In the genomic region with DNA sequence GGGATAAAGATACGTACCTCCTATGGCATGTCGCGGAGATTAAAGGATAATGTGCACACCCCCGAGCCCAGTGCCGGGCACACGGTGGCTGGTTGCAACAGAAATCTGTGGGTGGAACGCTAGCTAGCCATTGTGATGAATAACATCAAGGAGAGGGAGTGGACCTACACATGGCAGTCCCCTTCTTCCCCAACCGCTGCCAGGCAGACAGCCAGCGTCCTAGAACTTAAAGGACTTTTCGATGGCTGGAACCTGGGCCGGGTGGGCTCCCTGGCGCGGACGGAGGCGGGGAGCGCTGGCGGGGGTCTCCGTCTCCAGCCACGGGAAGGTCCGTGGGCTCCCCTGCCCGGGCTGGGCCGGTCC, we compare ENCODE assay signal across 9 cellular contexts. TPM values are rescaled to one million over a fixed set of nuclear protein-coding genes. Genes with fewer than 3 reads are reported as not detected.
DNase-seq lines count a peak whose midpoint lies in the region; ATAC-seq, FAIRE-seq and TF ChIP-seq lines count a peak whose summit lies in the region.
"Had no signal": no experiment of that assay in that cellular context is flagged by ENCODE, and none has a peak within 500 bp of the region (broad histone marks: within the 10 kb centered on the region; RNA-seq: fewer than 3 reads in every experiment).

No MANE protein-coding gene starts in this region.

- no peak overlapping the region for H3T11ph ChIP-seq in H9 (ENCODE audit: low read length)

- TF ChIP-seq CTCF in A673 (conservative IDR thresholded peaks at IDR 0.05; ENCODE audit: low read depth, low read length) (no peak), H9 (conservative IDR thresholded peaks at IDR 0.05) (no peak), keratinocyte (optimal IDR thresholded peaks at IDR 0.05 in 1 of 3, IDR thresholded peaks at IDR 0.05 in 1 of 3, conservative IDR thresholded peaks at IDR 0.05 in 1 of 3; ENCODE audit: extremely low read depth in 1 of 3, insufficient read depth in 2 of 3, low read length in 3 of 3) (no peak)

- H3K23ac ChIP-seq in H9 (ENCODE audit: insufficient read length, low read depth, low read length): no peak overlapping the region

- no CpG with 5 or more reads among the region's 22 CpGs for WGBS in H9 (ENCODE audit: extremely low coverage, insufficient read length, low lambda C conversion rate)
- WGBS in thymus: 6% methylated on average over 22 of the region's 22 CpGs

- H3K9me3 Mint-ChIP-seq in H9: peaks cover 3 to 5% of the 10 kb centered on the region in 2 experiments; a peak in 3 of 5 replicates
- H3K9me3 Mint-ChIP-seq in activated naive CD8-positive, alpha-beta T cell treated with anti-CD3 and anti-CD28 coated beads, Interleukin-2, amount 50 U/mL, for 24 hours: no peaks in the 10 kb centered on the region

- no peak for ATAC-seq in activated naive CD8-positive, alpha-beta T cell treated with anti-CD3 and anti-CD28 coated beads, Interleukin-2, amount 50 U/mL, for 24 hours
- ATAC-seq in HG02840 (IDR thresholded peaks at IDR 0.05; ENCODE audit: low FRiP score, unreplicated experiment): no peak

- no peak overlapping the region for H2BK5ac ChIP-seq in H9 (ENCODE audit: insufficient read length, low read length)

- peaks cover 25% of the 10 kb centered on the region for H3K23me2 ChIP-seq in H9 (ENCODE audit: insufficient read length, low read depth, low read length, poor library complexity, severe bottlenecking)

- H2BK20ac ChIP-seq in H9 (ENCODE audit: low read depth, low read length, poor library complexity, severe bottlenecking): no peak overlapping the region

- H3K36me3 Mint-ChIP-seq in H9 (ENCODE audit: insufficient read depth in 1 of 3, low read depth in 3 of 3): peaks cover 4 to 11% (median 7%) of the 10 kb centered on the region in 3 experiments
- no peaks in the 10 kb centered on the region for H3K36me3 Mint-ChIP-seq in activated naive CD8-positive, alpha-beta T cell treated with anti-CD3 and anti-CD28 coated beads, Interleukin-2, amount 50 U/mL, for 24 hours (ENCODE audit: low read depth)

- H3K4me2 ChIP-seq in H9 (ENCODE audit: insufficient read depth, insufficient read length, low read length): peak overlapping the region; percentile 88
- peak overlapping the region; percentile 66 for H3K4me2 ChIP-seq in keratinocyte (ENCODE audit: control insufficient read depth, extremely low read depth, insufficient read depth, low read depth, low read length)

- peak overlapping the region; percentile 81 to 99 for H3K4me3 Mint-ChIP-seq in H9
- H3K4me3 Mint-ChIP-seq in activated naive CD8-positive, alpha-beta T cell treated with anti-CD3 and anti-CD28 coated beads, Interleukin-2, amount 50 U/mL, for 24 hours: peak overlapping the region; percentile 52

- H2AFZ ChIP-seq in H9 (ENCODE audit: low read length): no peak overlapping the region
- peak overlapping the region; percentile 79 for H2AFZ ChIP-seq in keratinocyte (ENCODE audit: control insufficient read depth, low read length)

- no peak for FAIRE-seq in keratinocyte (lab: Jason Lieb, UNC)
- FAIRE-seq: GM12878 had no signal

- H2BK120ac ChIP-seq in H9 (ENCODE audit: low read depth, low read length, poor library complexity, severe bottlenecking): no peak overlapping the region

- DNase-seq in A673 (ENCODE audit: low spot score): no peak
- DNase-seq in H9: no peak
- no peak for DNase-seq in activated naive CD8-positive, alpha-beta T cell treated with anti-CD3 and anti-CD28 coated beads, Interleukin-2, amount 50 U/mL, for 24 hours
- DNase-seq in keratinocyte (ENCODE audit: low read depth, low spot score): no peak
- no peak for DNase-seq in SHP77 (lab: John Stamatoyannopoulos, UW)
- DNase-seq in amniotic stem cell (lab: John Stamatoyannopoulos, UW): no peak

- H4K20me1 ChIP-seq in H9 (ENCODE audit: control insufficient read depth, insufficient read depth, insufficient read length) (no peaks in the 10 kb centered on the region), keratinocyte (ENCODE audit: control insufficient read depth, extremely low read depth, insufficient read depth, low read length) (no peaks in the 10 kb centered on the region)

- H3K27me3 Mint-ChIP-seq in H9 (ENCODE audit: low read depth): peaks cover 32% of the 10 kb centered on the region
- H3K27me3 Mint-ChIP-seq in activated naive CD8-positive, alpha-beta T cell treated with anti-CD3 and anti-CD28 coated beads, Interleukin-2, amount 50 U/mL, for 24 hours: peaks cover 43% of the 10 kb centered on the region

- no peaks in the 10 kb centered on the region for H3K9me3 ChIP-seq in A673 (ENCODE audit: low read depth, low read length, poor library complexity, severe bottlenecking)
- no peaks in the 10 kb centered on the region for H3K9me3 ChIP-seq in H9 (ENCODE audit: control insufficient read depth, low read depth, low read length)
- no peaks in the 10 kb centered on the region for H3K9me3 ChIP-seq in keratinocyte (ENCODE audit: control insufficient read depth, low read depth, low read length)
- no peaks in the 10 kb centered on the region for H3K9me3 ChIP-seq in thymus (ENCODE audit: control insufficient read depth)

- no peak overlapping the region for H2AK5ac ChIP-seq in H9 (ENCODE audit: insufficient read length, low read length)

- H2BK15ac ChIP-seq in H9 (ENCODE audit: low read depth, low read length): no peak overlapping the region

- peak overlapping the region; percentile 10 for H3K18ac ChIP-seq in H9 (ENCODE audit: insufficient read length, low read depth, low read length)

- H4K91ac ChIP-seq in H9 (ENCODE audit: insufficient read length, low read depth, low read length): no peak overlapping the region

- H3K56ac ChIP-seq in H9 (ENCODE audit: insufficient read length, low read depth, low read length): no peak overlapping the region

- H3K79me1 ChIP-seq in H9 (ENCODE audit: insufficient read depth, low read depth, low read length, poor library complexity, severe bottlenecking): no peaks in the 10 kb centered on the region

- H3K27me3 ChIP-seq in A673 (replicated peaks; ENCODE audit: insufficient read depth, low read depth, low read length, poor library complexity) (no peaks in the 10 kb centered on the region), H9 (ENCODE audit: insufficient read depth, low read length) (peaks cover 5% of the 10 kb centered on the region; the same call in 1 of the 2 replicates), keratinocyte (ENCODE audit: control insufficient read depth, extremely low read depth, insufficient read depth, low read length) (peaks cover 15% of the 10 kb centered on the region), thymus (ENCODE audit: control insufficient read depth, insufficient read depth) (peaks cover 49% of the 10 kb centered on the region)

- no peak overlapping the region for H4K8ac ChIP-seq in H9 (replicated peaks; ENCODE audit: insufficient read length, low read depth, low read length)

- H4K5ac ChIP-seq in H9 (ENCODE audit: insufficient read length, low read depth, low read length): no peak overlapping the region

- dilution Hi-C loops in keratinocyte (cut with MboI; ENCODE audit: extremely low pct_ligation_motif_present, low sequenced_read_pairs): no loop called here

- peaks cover 8% of the 10 kb centered on the region for H3K79me2 ChIP-seq in H9 (ENCODE audit: insufficient read depth, low read length)
- no peaks in the 10 kb centered on the region for H3K79me2 ChIP-seq in keratinocyte (ENCODE audit: control insufficient read depth, insufficient read depth, low read length)

- POLR2A ChIA-PET in A673 (lab: Charles Lee; ENCODE audit: low non-redundant PET): no interaction called here

- peak overlapping the region; percentile 93 for H3K27ac ChIP-seq in A673 (ENCODE audit: low read depth, low read length, poor library complexity, severe bottlenecking)
- H3K27ac ChIP-seq in H9 (ENCODE audit: insufficient read length, low read depth, low read length): no peak overlapping the region
- no peak overlapping the region for H3K27ac ChIP-seq in keratinocyte (ENCODE audit: control insufficient read depth, insufficient read depth, low read length)
- H3K27ac ChIP-seq in thymus (ENCODE audit: low read depth): no peak overlapping the region

- intact Hi-C loops in A673 (cut with micrococcal nuclease; ENCODE audit: unreplicated experiment): no loop called here

- no peak overlapping the region for H2BK12ac ChIP-seq in H9 (ENCODE audit: insufficient read length, low read depth, low read length)

- peaks cover 30% of the 10 kb centered on the region for H3K4me1 ChIP-seq in A673 (ENCODE audit: insufficient read depth, low read length, poor library complexity, severe bottlenecking)
- H3K4me1 ChIP-seq in H9 (ENCODE audit: insufficient read depth, low read length): peaks cover 7% of the 10 kb centered on the region
- H3K4me1 ChIP-seq in keratinocyte (ENCODE audit: control insufficient read depth, extremely low read depth, insufficient read depth, low read length): peaks cover 15% of the 10 kb centered on the region
- peaks cover 5% of the 10 kb centered on the region for H3K4me1 ChIP-seq in thymus (ENCODE audit: control insufficient read depth, insufficient read depth, low read length)

- CTCF ChIA-PET in A673 (lab: Charles Lee): no interaction called here

- H3K4me3 ChIP-seq in A673 (ENCODE audit: low read depth, low read length, poor library complexity, severe bottlenecking): peak overlapping the region; percentile 76
- H3K4me3 ChIP-seq in keratinocyte (ENCODE audit: control insufficient read depth in 2 of 3, extremely low read depth in 1 of 3, insufficient read depth in 2 of 3, low read depth in 1 of 3, low read length in 3 of 3): peak overlapping the region; percentile 64 to 80 (median 72)
- H3K4me3 ChIP-seq in thymus (ENCODE audit: low read length): peak overlapping the region; percentile 64

- peak overlapping the region in 1 of 3 experiments; percentile 21; a peak in 1 of 7 replicates for H3K27ac Mint-ChIP-seq in H9
- H3K27ac Mint-ChIP-seq in activated naive CD8-positive, alpha-beta T cell treated with anti-CD3 and anti-CD28 coated beads, Interleukin-2, amount 50 U/mL, for 24 hours: no peak overlapping the region

- no peaks in the 10 kb centered on the region for H3K9me1 ChIP-seq in keratinocyte (ENCODE audit: control insufficient read depth, extremely low read depth, insufficient read depth, low read length)

- TSS peak; percentile 68 for BruUV-seq in A673 (replicated peaks; lab: Mats Ljungman, UMichigan)

- H3K4me1 Mint-ChIP-seq in H9: peaks cover 27% of the 10 kb centered on the region in 2 experiments
- peaks cover 16% of the 10 kb centered on the region for H3K4me1 Mint-ChIP-seq in activated naive CD8-positive, alpha-beta T cell treated with anti-CD3 and anti-CD28 coated beads, Interleukin-2, amount 50 U/mL, for 24 hours

- H3K36me3 ChIP-seq in A673 (ENCODE audit: insufficient read depth, low read length, poor library complexity, severe bottlenecking) (peaks cover 4% of the 10 kb centered on the region), keratinocyte (ENCODE audit: control insufficient read depth in 2 of 2, extremely low read depth in 1 of 2, insufficient read depth in 2 of 2, low read length in 2 of 2) (no peaks in the 10 kb centered on the region), thymus (ENCODE audit: control insufficient read depth, insufficient read depth) (no peaks in the 10 kb centered on the region)

- no peak overlapping the region for H3K4ac ChIP-seq in H9 (ENCODE audit: low read depth, low read length)

- H3K9ac ChIP-seq in H9 (ENCODE audit: extremely low read depth, insufficient read length, low read length) (no peak overlapping the region), keratinocyte (ENCODE audit: control insufficient read depth, extremely low read depth, insufficient read depth, low read length) (peak overlapping the region; percentile 78)

- H3K14ac ChIP-seq in H9 (ENCODE audit: insufficient read depth, low read length): no peak overlapping the region; the same call in 1 of the 2 replicates

RNA-seq across cellular contexts. Expression of a gene that starts 0.3 kb away (rescaled TPM):
- 39.2 and 42.6 TPM in 2 replicates for total RNA-seq in A673 (2021)
- total RNA-seq in H9 (2021): 89.5 and 94.2 TPM in 2 replicates
- 1.6 to 2.4 TPM (median 1.9 TPM) in 3 replicates for polyA plus RNA-seq in keratinocyte
- 1.7 TPM for polyA plus RNA-seq in keratinocyte (2011; ENCODE audit: low read depth)
- 0.96 and 1.4 TPM in 2 replicates for polyA plus RNA-seq in keratinocyte (2011; cell fraction: cytosol; rRNA removed)
- 5.4 and 5.9 TPM in 2 replicates for polyA plus RNA-seq in keratinocyte (2011; cell fraction: nucleus; rRNA removed)
- 2.1 and 2.6 TPM in 2 replicates for polyA plus RNA-seq in keratinocyte (2012; ENCODE audit: low replicate concordance)
- 3.5 to 4.9 TPM (median 4.4 TPM) in 3 replicates for polyA minus RNA-seq in keratinocyte
- polyA minus RNA-seq in keratinocyte (2011; cell fraction: cytosol; rRNA and poly(A)+ RNA removed): 1.5 TPM
- 6.4 and 9.4 TPM in 2 replicates for polyA minus RNA-seq in keratinocyte (2011; cell fraction: nucleus; rRNA and poly(A)+ RNA removed)
- 12.9 TPM for polyA plus RNA-seq in thymus
- polyA plus RNA-seq: GM12878 had no signal
